ENCODE assay signal across 27 cellular contexts in the genomic region with DNA sequence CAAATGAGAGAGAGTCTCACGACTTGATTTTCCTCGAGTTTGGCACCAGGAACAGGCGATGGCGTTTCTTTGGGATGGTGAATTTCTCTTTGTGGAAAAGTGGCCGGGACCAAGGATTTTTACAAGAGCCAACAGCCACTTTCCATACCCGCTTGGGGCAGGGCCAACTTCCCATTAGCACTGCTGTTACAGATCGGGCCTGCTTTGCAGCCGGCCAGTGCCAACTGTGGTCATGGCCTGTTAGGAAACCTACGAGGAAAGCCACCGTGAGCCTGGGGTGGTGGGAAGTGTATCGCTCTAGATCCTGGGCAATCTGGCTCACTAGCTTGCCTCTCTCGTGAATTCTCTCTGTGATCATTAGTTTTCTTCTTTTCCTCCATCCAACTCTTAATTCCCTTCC.
DNase-seq lines count a peak whose midpoint lies in the region; ATAC-seq and TF ChIP-seq lines count a peak whose summit lies in the region.
"Had no signal": no experiment of that assay in that cellular context is flagged by ENCODE, and none has a peak within 500 bp of the region (broad histone marks: within the 10 kb centered on the region; RNA-seq: fewer than 3 reads in every experiment).

No MANE protein-coding gene starts in this region.

- intact Hi-C loops in heart right ventricle (cut with DNase I) = no loop called here

- no peak overlapping the region for H3K4me3 ChIP-seq in BE2C (ENCODE audit: low read depth, low read length)
- no peak overlapping the region for H3K4me3 ChIP-seq in heart right ventricle
- H3K4me3 ChIP-seq in osteoblast (ENCODE audit: insufficient read depth, low read length) = peak overlapping the region; percentile 3
- H3K4me3 ChIP-seq: prostate gland, smooth muscle cell had no signal

- H3K36me3 ChIP-seq in BE2C (no peaks in the 10 kb centered on the region), heart right ventricle (no peaks in the 10 kb centered on the region), osteoblast (ENCODE audit: insufficient read depth, low read length) (no peaks in the 10 kb centered on the region)
- H3K36me3 ChIP-seq: prostate gland had no signal

- no peaks in the 10 kb centered on the region for H3K36me3 Mint-ChIP-seq in natural killer cell treated with Interleukin-12 subunit alpha and Interleukin-12 subunit beta and Interleukin-15 and Interleukin-18, amount 100 ng/mL, for 72 hours
- H3K36me3 Mint-ChIP-seq: activated naive CD4-positive, alpha-beta T cell treated with anti-CD3 and anti-CD28 coated beads, Interleukin-2, amount 10 ng/mL, durations not matched to agents 7 days and 5 days had no signal

- no peaks in the 10 kb centered on the region for H3K9me3 ChIP-seq in BE2C
- H3K9me3 ChIP-seq in heart right ventricle = no peaks in the 10 kb centered on the region
- no peaks in the 10 kb centered on the region for H3K9me3 ChIP-seq in osteoblast (ENCODE audit: low read depth, low read length)
- H3K9me3 ChIP-seq: prostate gland had no signal

- H3K27me3 Mint-ChIP-seq in natural killer cell treated with Interleukin-12 subunit alpha and Interleukin-12 subunit beta and Interleukin-15 and Interleukin-18, amount 100 ng/mL, for 72 hours = peaks cover 7 to 26% of the 10 kb centered on the region in 2 donors

- peak overlapping the region; percentile 22 to 79 (median 58) for H3K27ac ChIP-seq in heart right ventricle
- no peak overlapping the region for H3K27ac ChIP-seq in osteoblast (ENCODE audit: low read depth, low read length)
- H3K27ac ChIP-seq: C4-2B, epithelial cell of prostate, prostate gland, VCaP had no signal

- H3K9me3 Mint-ChIP-seq in natural killer cell treated with Interleukin-12 subunit alpha and Interleukin-12 subunit beta and Interleukin-15 and Interleukin-18, amount 100 ng/mL, for 72 hours = no peaks in the 10 kb centered on the region
- H3K9me3 Mint-ChIP-seq: activated CD4-positive, alpha-beta T cell treated with anti-CD3 and anti-CD28 coated beads, Interleukin-2, amount 10 ng/mL, durations not matched to agents 24 days and 14 days; activated naive CD4-positive, alpha-beta T cell treated with anti-CD3 and anti-CD28 coated beads, Interleukin-2, amount 10 ng/mL, durations not matched to agents 7 days and 5 days; T-helper 2 cell treated with Interferon-gamma antibody and Interleukin-4, amounts not matched to agents 5 μg/mL and 100 μg/mL, for 36 hours had no signal

- ATAC-seq in heart right ventricle (peak in 5 of 8 donors; percentile 34 to 73 (median 46)), GM21529 (IDR thresholded peaks at IDR 0.05; ENCODE audit: unreplicated experiment) (no peak), HG02884 (IDR thresholded peaks at IDR 0.05; ENCODE audit: unreplicated experiment) (no peak)
- ATAC-seq in natural killer cell treated with Interleukin-12 subunit alpha and Interleukin-12 subunit beta and Interleukin-15 and Interleukin-18, amount 100 ng/mL, for 72 hours = no peak
- ATAC-seq: HepG2, left lobe of liver had no signal

- H3K4me3 Mint-ChIP-seq in natural killer cell treated with Interleukin-12 subunit alpha and Interleukin-12 subunit beta and Interleukin-15 and Interleukin-18, amount 100 ng/mL, for 72 hours = no peak overlapping the region
- H3K4me3 Mint-ChIP-seq: activated CD4-positive, alpha-beta T cell treated with anti-CD3 and anti-CD28 coated beads, Interleukin-2, amount 10 ng/mL, durations not matched to agents 24 days and 14 days; activated naive CD4-positive, alpha-beta T cell treated with anti-CD3 and anti-CD28 coated beads, Interleukin-2, amount 10 ng/mL, durations not matched to agents 7 days and 5 days; T-helper 2 cell treated with Interferon-gamma antibody and Interleukin-4, amounts not matched to agents 5 μg/mL and 100 μg/mL, for 36 hours had no signal

- peaks cover 0 to 5% of the 10 kb centered on the region in 2 donors for H3K4me1 Mint-ChIP-seq in natural killer cell treated with Interleukin-12 subunit alpha and Interleukin-12 subunit beta and Interleukin-15 and Interleukin-18, amount 100 ng/mL, for 72 hours (ENCODE audit: low read depth in 2 of 2)
- H3K4me1 Mint-ChIP-seq: activated naive CD4-positive, alpha-beta T cell treated with anti-CD3 and anti-CD28 coated beads, Interleukin-2, amount 10 ng/mL, durations not matched to agents 7 days and 5 days had no signal

- H3K27me3 ChIP-seq in BE2C (no peaks in the 10 kb centered on the region), heart right ventricle (no peaks in the 10 kb centered on the region), osteoblast (ENCODE audit: insufficient read depth, low read length) (no peaks in the 10 kb centered on the region)

- TF ChIP-seq CTCF in BE2C (IDR thresholded peaks at IDR 0.05; ENCODE audit: low read depth, low read length) (no peak), heart right ventricle (IDR thresholded peaks at IDR 0.05) (no peak), osteoblast (IDR thresholded peaks at IDR 0.05; ENCODE audit: extremely low read depth, low read depth, low read length) (no peak)

- WGBS in heart right ventricle, 2 donors = 64 to 65% methylated on average over 12 of the region's 12 CpGs

- peak overlapping the region; percentile 57 for H2AFZ ChIP-seq in osteoblast (ENCODE audit: low read length)

- no peak overlapping the region for H3K27ac Mint-ChIP-seq in natural killer cell treated with Interleukin-12 subunit alpha and Interleukin-12 subunit beta and Interleukin-15 and Interleukin-18, amount 100 ng/mL, for 72 hours
- H3K27ac Mint-ChIP-seq: activated CD4-positive, alpha-beta T cell treated with anti-CD3 and anti-CD28 coated beads, Interleukin-2, amount 10 ng/mL, durations not matched to agents 24 days and 14 days; activated naive CD4-positive, alpha-beta T cell treated with anti-CD3 and anti-CD28 coated beads, Interleukin-2, amount 10 ng/mL, durations not matched to agents 7 days and 5 days; T-helper 2 cell treated with Interferon-gamma antibody and Interleukin-4, amounts not matched to agents 5 μg/mL and 100 μg/mL, for 36 hours had no signal

- H3K4me1 ChIP-seq in BE2C (peaks cover 16% of the 10 kb centered on the region), heart right ventricle (peaks cover 2 to 58% (median 27%) of the 10 kb centered on the region in 9 donors), osteoblast (ENCODE audit: insufficient read depth, low read length) (no peaks in the 10 kb centered on the region)
- H3K4me1 ChIP-seq: prostate gland had no signal

- H3K4me2 ChIP-seq in osteoblast (ENCODE audit: insufficient read depth, low read length) = peak overlapping the region; percentile 34
- H3K4me2 ChIP-seq: smooth muscle cell had no signal

- DNase-seq in BE2C (peak; percentile 67), NCI-H446 treated with DMSO at 0.1 percent for 48 hours (lab: John Stamatoyannopoulos, UW) (peak; percentile 81), heart right ventricle (peak in 1 of 2 donors; percentile 28), osteoblast (ENCODE audit: insufficient read length, low spot score, missing footprints) (no peak)
- DNase-seq in natural killer cell treated with Interleukin-12 subunit alpha and Interleukin-12 subunit beta and Interleukin-15 and Interleukin-18, amount 100 ng/mL, for 72 hours (ENCODE audit: low spot score) = no peak
- no peak for DNase-seq in stimulated activated CD8-positive, alpha-beta memory T cell treated with anti-CD3 and anti-CD28 coated beads, Interleukin-4, amount 100 ng/mL, for 48 hours
- DNase-seq: activated CD4-positive, alpha-beta T cell treated with anti-CD3 and anti-CD28 coated beads, Interleukin-2, amount 10 ng/mL, durations not matched to agents 24 days and 14 days; activated naive CD4-positive, alpha-beta T cell treated with anti-CD3 and anti-CD28 coated beads, Interleukin-2, amount 10 ng/mL, durations not matched to agents 7 days and 5 days; activated T-cell treated with anti-CD3 and anti-CD28 coated beads, Interleukin-2, amount 50 U/mL, for 48 hours; amniotic stem cell; HCEC 1CT; Kasumi-1; NCI-H1092; NCI-H1930; NCI-H82; RPMI8226; stimulated activated CD4-positive, alpha-beta T cell treated with anti-CD3 and anti-CD28 coated beads, Interleukin-2, amount 100 ng/mL, for 24 hours had no signal

- no peaks in the 10 kb centered on the region for H3K79me2 ChIP-seq in osteoblast (ENCODE audit: insufficient read depth, low read length)

- no peaks in the 10 kb centered on the region for H4K20me1 ChIP-seq in osteoblast (ENCODE audit: insufficient read depth, low read length)

Comparison
In these comparisons a context has a peak if more than half of its experiments do, and no peak if none do; other contexts are left out.
1. DNase-seq: peak in BE2C (single experiment) and NCI-H446 treated with DMSO at 0.1 percent for 48 hours (single experiment); none in osteoblast (single experiment), natural killer cell treated with Interleukin-12 subunit alpha and Interleukin-12 subunit beta and Interleukin-15 and Interleukin-18, amount 100 ng/mL, for 72 hours (single experiment) and stimulated activated CD8-positive, alpha-beta memory T cell treated with anti-CD3 and anti-CD28 coated beads, Interleukin-4, amount 100 ng/mL, for 48 hours (single experiment).
2. ATAC-seq: peak in heart right ventricle (5 of 8); none in GM21529 (single experiment), natural killer cell treated with Interleukin-12 subunit alpha and Interleukin-12 subunit beta and Interleukin-15 and Interleukin-18, amount 100 ng/mL, for 72 hours (0 of 2) and HG02884 (single experiment).